Comparison of ENCODE assay signal across 25 cellular contexts in genomic region chr11:96035744-96036087, GRCh38.
DNase-seq lines count a peak whose midpoint lies in the region; ATAC-seq and TF ChIP-seq lines count a peak whose summit lies in the region.
"Had no signal": no experiment of that assay in that cellular context is flagged by ENCODE, and none has a peak within 500 bp of the region (broad histone marks: within the 10 kb centered on the region; RNA-seq: fewer than 3 reads in every experiment).

No MANE protein-coding gene starts in this region.

- no peak for TF ChIP-seq CTCF in breast epithelium (IDR thresholded peaks at IDR 0.05)
- TF ChIP-seq CTCF in mammary epithelial cell (conservative IDR thresholded peaks at IDR 0.05 in 1 of 2, IDR thresholded peaks at IDR 0.05 in 1 of 2; ENCODE audit: extremely low read depth in 1 of 2, insufficient read depth in 1 of 2, low read depth in 1 of 2, low read length in 2 of 2) = no peak
- TF ChIP-seq CTCF in lower lobe of right lung (IDR thresholded peaks at IDR 0.05) = no peak

- BruUV-seq in mammary epithelial cell (replicated peaks; lab: Mats Ljungman, UMichigan) = no TSS peak

- in situ Hi-C loops in mammary epithelial cell (cut with MboI; ENCODE audit: low sequenced_read_pairs in 2 of 2) = loop anchor here in 1 of 2 donors (25.0 kb wide), 1 partner anchor 198 kb away; no protein-coding TSS in a partner anchor

- H3K9ac ChIP-seq in mammary epithelial cell (ENCODE audit: insufficient read depth, low read length) = no peak overlapping the region
- H3K9ac ChIP-seq in subcutaneous abdominal adipose tissue (ENCODE audit: low read length in 5 of 5) = no peak overlapping the region

- no peak overlapping the region for H3K4me2 ChIP-seq in mammary epithelial cell (ENCODE audit: insufficient read depth, low read depth, low read length)
- H3K4me2 ChIP-seq: GM23338 had no signal

- H2AFZ ChIP-seq in mammary epithelial cell (ENCODE audit: low read depth, low read length) = no peak overlapping the region
- H2AFZ ChIP-seq: GM23338 had no signal

- CTCF ChIA-PET in mammary epithelial cell (lab: Charles Lee; ENCODE audit: low non-redundant PET) = no interaction called here

- intact Hi-C loops in breast epithelium (cut with DNase I; ENCODE audit: low total_unique reads) = no loop called here
- intact Hi-C loops in mammary epithelial cell (cut with micrococcal nuclease) = no loop called here
- intact Hi-C loops in lower lobe of right lung (cut with DNase I) = no loop called here

- dilution Hi-C loops in mammary epithelial cell (cut with HindIII; ENCODE audit: low sequenced_read_pairs) = no loop called here

- no peaks in the 10 kb centered on the region for H3K79me2 ChIP-seq in mammary epithelial cell (ENCODE audit: insufficient read depth, low read length)

- H3K36me3 ChIP-seq in breast epithelium (no peaks in the 10 kb centered on the region), mammary epithelial cell (ENCODE audit: insufficient read depth, low read length) (no peaks in the 10 kb centered on the region), lower lobe of right lung (no peaks in the 10 kb centered on the region), subcutaneous abdominal adipose tissue (ENCODE audit: control insufficient read depth in 5 of 5, insufficient read depth in 5 of 5, low read length in 5 of 5) (no peaks in the 10 kb centered on the region)
- H3K36me3 ChIP-seq: cardiac muscle cell had no signal

- H3K9me3 ChIP-seq in breast epithelium (no peaks in the 10 kb centered on the region), mammary epithelial cell (replicated peaks; ENCODE audit: insufficient read depth, low read length) (no peaks in the 10 kb centered on the region), lower lobe of right lung (no peaks in the 10 kb centered on the region), subcutaneous abdominal adipose tissue (ENCODE audit: control insufficient read depth in 5 of 5, low read length in 5 of 5) (peaks cover 0 to 2% (median 0%) of the 10 kb centered on the region in 5 donors)

- H3K27ac ChIP-seq in breast epithelium (peak overlapping the region; percentile 57 to 63), mammary epithelial cell (ENCODE audit: insufficient read depth, low read depth, low read length) (no peak overlapping the region), caudate nucleus (ENCODE audit: low read depth, low read length) (peak overlapping the region; percentile 61), lower lobe of right lung (peak overlapping the region; percentile 20), subcutaneous abdominal adipose tissue (ENCODE audit: low read depth, low read length) (peak overlapping the region; percentile 81)
- H3K27ac ChIP-seq: C4-2B, cardiac muscle cell had no signal

- H3K4me3 ChIP-seq in breast epithelium (no peak overlapping the region), mammary epithelial cell (replicated peaks in 1 of 3; ENCODE audit: insufficient read depth in 1 of 3, low read depth in 2 of 3, low read length in 3 of 3) (no peak overlapping the region), lower lobe of right lung (no peak overlapping the region), subcutaneous abdominal adipose tissue (ENCODE audit: low read depth in 1 of 5, low read length in 5 of 5) (no peak overlapping the region)
- H3K4me3 ChIP-seq: cardiac muscle cell, GM23338 had no signal

- WGBS in mammary epithelial cell (ENCODE audit: low coverage, missing lambda C conversion rate) = 86% methylated on average over 3 of the region's 3 CpGs

- peak; percentile 27 to 34 for ATAC-seq in lower lobe of right lung
- ATAC-seq: activated CD4-positive, alpha-beta T cell treated with anti-CD3 and anti-CD28 coated beads for 36 hours; activated CD8-positive, alpha-beta T cell treated with anti-CD3 and anti-CD28 coated beads, Interleukin-2, amount 10 ng/mL, durations not matched to agents 7 days and 5 days; activated T-helper 17 cell treated with anti-CD3 and anti-CD28 coated beads, Interleukin-2, amount 50 U/mL, for 72 hours; GM23338 had no signal

- no peak for TF ChIP-seq POLR2A in breast epithelium (IDR thresholded peaks at IDR 0.05)

- H3K27me3 ChIP-seq in breast epithelium = no peaks in the 10 kb centered on the region
- H3K27me3 ChIP-seq in mammary epithelial cell (ENCODE audit: insufficient read depth, low read length) = no peaks in the 10 kb centered on the region
- no peaks in the 10 kb centered on the region for H3K27me3 ChIP-seq in lower lobe of right lung (ENCODE audit: low read depth)
- H3K27me3 ChIP-seq in subcutaneous abdominal adipose tissue (ENCODE audit: control insufficient read depth in 5 of 5, insufficient read depth in 4 of 5, low read length in 5 of 5) = no peaks in the 10 kb centered on the region
- H3K27me3 ChIP-seq: cardiac muscle cell had no signal

- peaks cover 8 to 9% of the 10 kb centered on the region in 2 donors for H3K4me1 ChIP-seq in breast epithelium
- H3K4me1 ChIP-seq in mammary epithelial cell (ENCODE audit: insufficient read depth, low read length) = peaks cover 21% of the 10 kb centered on the region
- peaks cover 14% of the 10 kb centered on the region for H3K4me1 ChIP-seq in lower lobe of right lung
- H3K4me1 ChIP-seq in subcutaneous abdominal adipose tissue (ENCODE audit: control insufficient read depth in 5 of 5, insufficient read depth in 5 of 5, low read length in 5 of 5) = peaks cover 0 to 45% (median 33%) of the 10 kb centered on the region in 5 donors

- DNase-seq in breast epithelium (ENCODE audit: low spot score in 2 of 2) (no peak), mammary epithelial cell (no peak), caudate nucleus (lab: John Stamatoyannopoulos, UW) (no peak), lower lobe of right lung (no peak), amniotic stem cell (lab: John Stamatoyannopoulos, UW) (no peak)
- no peak for DNase-seq in activated CD8-positive, alpha-beta memory T cell treated with anti-CD3 and anti-CD28 coated beads, Interleukin-2, amount 50 U/mL, for 4 hours
- no peak for DNase-seq in effector CD4-positive, alpha-beta T cell
- DNase-seq: activated CD4-positive, alpha-beta T cell treated with anti-CD3 and anti-CD28 coated beads for 36 hours; activated CD8-positive, alpha-beta T cell treated with anti-CD3 and anti-CD28 coated beads, Interleukin-2, amount 10 ng/mL, durations not matched to agents 7 days and 5 days; activated naive CD4-positive, alpha-beta T cell treated with anti-CD3 and anti-CD28 coated beads, Interleukin-2, amount 10 ng/mL, durations not matched to agents 7 days and 5 days; anterior cingulate cortex; dermis blood vessel endothelial cell; Kasumi-1; NCI-H1417; NCI-H2029; NCI-H524 treated with DMSO at 0.1 percent for 48 hours; nucleus accumbens; SHP77 treated with DMSO at 0.1 percent for 48 hours; stimulated activated CD4-positive, alpha-beta T cell treated with anti-CD3 and anti-CD28 coated beads, Interleukin-4, amount 100 ng/mL, for 24 hours; T-helper 9 cell had no signal

- no peaks in the 10 kb centered on the region for H4K20me1 ChIP-seq in mammary epithelial cell (ENCODE audit: insufficient read depth, low read length)
